In genomic region chr5:7850241-7850532, GRCh38 we compare ENCODE assay signal across 10 cellular contexts. TPM values are rescaled to one million over a fixed set of nuclear protein-coding genes. Genes with fewer than 3 reads are reported as not detected.
DNase-seq lines count a peak whose midpoint lies in the region; TF ChIP-seq lines count a peak whose summit lies in the region.
"Had no signal": no experiment of that assay in that cellular context is flagged by ENCODE, and none has a peak within 500 bp of the region (broad histone marks: within the 10 kb centered on the region; RNA-seq: fewer than 3 reads in every experiment).

No MANE protein-coding gene starts in this region.

- no peak overlapping the region for H3K27ac ChIP-seq in colonic mucosa
- no peak overlapping the region for H3K27ac ChIP-seq in mesenchymal stem cell (ENCODE audit: low read length, poor library complexity, severe bottlenecking)
- H3K27ac ChIP-seq in thyroid gland, result no peak overlapping the region
- H3K27ac ChIP-seq: GM23248 had no signal

- TF ChIP-seq CTCF in colonic mucosa (IDR thresholded peaks at IDR 0.05) (no peak), thyroid gland (IDR thresholded peaks at IDR 0.05) (no peak)

- H2BK15ac ChIP-seq in mesenchymal stem cell (ENCODE audit: low read depth, poor library complexity, severe bottlenecking), result no peak overlapping the region

- no peak overlapping the region for H2BK5ac ChIP-seq in mesenchymal stem cell (ENCODE audit: low read depth, low read length, poor library complexity, severe bottlenecking)

- peak overlapping the region; percentile 58 for H3K4me3 Mint-ChIP-seq in activated CD4-positive, alpha-beta T cell treated with anti-CD3 and anti-CD28 coated beads, Interleukin-2, amount 10 ng/mL, durations not matched to agents 7 days and 5 days

- no peak overlapping the region for H3K4ac ChIP-seq in mesenchymal stem cell (ENCODE audit: low read depth in 1 of 2, low read length in 2 of 2)

- peaks cover 20% of the 10 kb centered on the region for H3K4me1 Mint-ChIP-seq in activated CD4-positive, alpha-beta T cell treated with anti-CD3 and anti-CD28 coated beads, Interleukin-2, amount 10 ng/mL, durations not matched to agents 7 days and 5 days

- H3K23ac ChIP-seq in mesenchymal stem cell (ENCODE audit: low read length in 2 of 2), result no peak overlapping the region

- no peak for DNase-seq in activated CD4-positive, alpha-beta T cell treated with anti-CD3 and anti-CD28 coated beads, Interleukin-2, amount 10 ng/mL, durations not matched to agents 7 days and 5 days
- DNase-seq in activated CD4-positive, alpha-beta T cell treated with anti-CD3 and anti-CD28 coated beads, Interleukin-2, amount 50 U/mL, for 1 hour, result no peak
- DNase-seq in colonic mucosa (no peak), mesenchymal stem cell (no peak), thyroid gland (peak in 1 of 2 donors; percentile 29), NK-92 (lab: John Stamatoyannopoulos, UW; ENCODE audit: unreplicated experiment) (no peak), mucosa of gallbladder (ENCODE audit: low spot score) (no peak)
- DNase-seq in stimulated activated CD8-positive, alpha-beta memory T cell treated with anti-CD3 and anti-CD28 coated beads, Interleukin-4, amount 100 ng/mL, for 48 hours, result no peak
- DNase-seq: NCI-H1105 had no signal

- POLR2A ChIA-PET in activated CD4-positive, alpha-beta T cell treated with anti-CD3 and anti-CD28 coated beads, Interleukin-2, amount 10 ng/mL, durations not matched to agents 7 days and 5 days (lab: Charles Lee), result no interaction called here

- no peak overlapping the region for H3K27ac Mint-ChIP-seq in activated CD4-positive, alpha-beta T cell treated with anti-CD3 and anti-CD28 coated beads, Interleukin-2, amount 10 ng/mL, durations not matched to agents 7 days and 5 days

- no peak overlapping the region for H2BK120ac ChIP-seq in mesenchymal stem cell (ENCODE audit: low read depth, low read length)

- H3K36me3 Mint-ChIP-seq in activated CD4-positive, alpha-beta T cell treated with anti-CD3 and anti-CD28 coated beads, Interleukin-2, amount 10 ng/mL, durations not matched to agents 7 days and 5 days (ENCODE audit: low read depth), result no peaks in the 10 kb centered on the region

- H3K4me3 ChIP-seq in colonic mucosa, result peak overlapping the region; percentile 49
- H3K4me3 ChIP-seq in mesenchymal stem cell (ENCODE audit: insufficient read depth in 1 of 2, low read depth in 1 of 2, low read length in 2 of 2), result peak overlapping the region in 1 of 2 experiments; percentile 56
- peak overlapping the region in 2 of 3 donors; percentile 10 to 62 for H3K4me3 ChIP-seq in thyroid gland (replicated peaks in 1 of 3)

- no peak overlapping the region for H2AK5ac ChIP-seq in mesenchymal stem cell (ENCODE audit: low read length, severe bottlenecking)

- TF ChIP-seq POLR2A in thyroid gland (IDR thresholded peaks at IDR 0.05), result no peak

- H2AFZ ChIP-seq in mesenchymal stem cell (ENCODE audit: low read depth, low read length), result no peak overlapping the region

- CTCF ChIA-PET in activated CD4-positive, alpha-beta T cell treated with anti-CD3 and anti-CD28 coated beads, Interleukin-2, amount 10 ng/mL, durations not matched to agents 7 days and 5 days (lab: Charles Lee), result no interaction called here

- no peaks in the 10 kb centered on the region for H3K79me1 ChIP-seq in mesenchymal stem cell (replicated peaks; ENCODE audit: low read length, poor library complexity, severe bottlenecking)

- H3K9me3 ChIP-seq in colonic mucosa (no peaks in the 10 kb centered on the region), mesenchymal stem cell (ENCODE audit: control insufficient read depth, low read length) (no peaks in the 10 kb centered on the region), thyroid gland (no peaks in the 10 kb centered on the region)

- H3K14ac ChIP-seq in mesenchymal stem cell (ENCODE audit: low read length in 2 of 2), result no peak overlapping the region

- H3K18ac ChIP-seq in mesenchymal stem cell (ENCODE audit: low read depth in 1 of 2, low read length in 2 of 2), result no peak overlapping the region

- H4K8ac ChIP-seq in mesenchymal stem cell (ENCODE audit: low read length), result peak overlapping the region; percentile 5

- H2BK12ac ChIP-seq in mesenchymal stem cell (ENCODE audit: low read length in 2 of 2), result no peak overlapping the region

- WGBS in mesenchymal stem cell, result under 1% methylated on average over 15 of the region's 15 CpGs
- WGBS in thyroid gland, 2 donors, result 0% methylated on average over 2 to 15 of the region's 15 CpGs

- H3K9me3 Mint-ChIP-seq in activated CD4-positive, alpha-beta T cell treated with anti-CD3 and anti-CD28 coated beads, Interleukin-2, amount 10 ng/mL, durations not matched to agents 7 days and 5 days, result peaks cover 4% of the 10 kb centered on the region

- peaks cover 31% of the 10 kb centered on the region for H3K27me3 Mint-ChIP-seq in activated CD4-positive, alpha-beta T cell treated with anti-CD3 and anti-CD28 coated beads, Interleukin-2, amount 10 ng/mL, durations not matched to agents 7 days and 5 days

- H4K91ac ChIP-seq in mesenchymal stem cell (ENCODE audit: low read length), result no peak overlapping the region

- H3K9ac ChIP-seq in colonic mucosa (ENCODE audit: low read depth in 2 of 2, low read length in 2 of 2) (no peak overlapping the region), mesenchymal stem cell (ENCODE audit: low read length) (no peak overlapping the region)
- H3K9ac ChIP-seq: GM23248 had no signal

- H3K36me3 ChIP-seq in colonic mucosa (no peaks in the 10 kb centered on the region), mesenchymal stem cell (ENCODE audit: control insufficient read depth in 1 of 2, insufficient read depth in 2 of 2, low read depth in 1 of 2, low read length in 2 of 2) (no peaks in the 10 kb centered on the region), thyroid gland (no peaks in the 10 kb centered on the region)

- H3K27me3 ChIP-seq in colonic mucosa (peaks cover 18% of the 10 kb centered on the region), mesenchymal stem cell (ENCODE audit: control insufficient read depth in 1 of 2, insufficient read depth in 1 of 2, low read length in 2 of 2) (peaks cover 18 to 56% of the 10 kb centered on the region in 2 experiments), thyroid gland (no peaks in the 10 kb centered on the region)

- H3K4me1 ChIP-seq in colonic mucosa (peaks cover 4% of the 10 kb centered on the region), mesenchymal stem cell (ENCODE audit: control insufficient read depth, insufficient read depth, low read depth, low read length) (peaks cover 20% of the 10 kb centered on the region), thyroid gland (peaks cover 11 to 15% of the 10 kb centered on the region in 2 donors)

- peak overlapping the region; percentile 78 for H3K4me2 ChIP-seq in mesenchymal stem cell (ENCODE audit: low read length, poor library complexity, severe bottlenecking)

- intact Hi-C loops in colonic mucosa (cut with DNase I), result no loop called here
- intact Hi-C loops in thyroid gland (cut with DNase I), result no loop called here

RNA-seq across cellular contexts. Expression of gene CFAP90, which starts 0.7 kb away (rescaled TPM):
- total RNA-seq in activated CD4-positive, alpha-beta T cell treated with anti-CD3 and anti-CD28 coated beads, Interleukin-2, amount 10 ng/mL, durations not matched to agents 7 days and 5 days, result not detected
- total RNA-seq in colonic mucosa (not detected), thyroid gland (under 1 TPM in 3 of 4 donors, not detected in 1; 0.49 to 0.89 (median 0.81) TPM), mucosa of gallbladder (not detected)
- 0.35 TPM for polyA plus RNA-seq in mesenchymal stem cell (2013, experiment 1 of 2)
- 0.18 TPM for polyA plus RNA-seq in mesenchymal stem cell (2013, experiment 2 of 2)

RNA-seq across cellular contexts. Expression of gene FASTKD3, which starts 18.6 kb away (rescaled TPM):
- total RNA-seq in activated CD4-positive, alpha-beta T cell treated with anti-CD3 and anti-CD28 coated beads, Interleukin-2, amount 10 ng/mL, durations not matched to agents 7 days and 5 days, result 10 to 100 TPM; 11.4 to 14.7 TPM
- total RNA-seq in colonic mucosa (10 to 100 TPM; 11.4 to 12.2 TPM), thyroid gland (10 to 100 TPM in 3 of 4 donors, 1 to 10 TPM in 1; 8.7 to 16.0 (median 13.3) TPM), mucosa of gallbladder (5.5 TPM)
- 3.3 TPM for polyA plus RNA-seq in mesenchymal stem cell (2013, experiment 1 of 2)
- 3.7 TPM for polyA plus RNA-seq in mesenchymal stem cell (2013, experiment 2 of 2)

RNA-seq across cellular contexts. Expression of gene MTRR, which starts 18.8 kb away (rescaled TPM):
- total RNA-seq in activated CD4-positive, alpha-beta T cell treated with anti-CD3 and anti-CD28 coated beads, Interleukin-2, amount 10 ng/mL, durations not matched to agents 7 days and 5 days, result 10 to 100 TPM; 53.5 to 56.5 TPM
- total RNA-seq in colonic mucosa (10 to 100 TPM; 29.8 to 45.1 TPM), thyroid gland (100 to 1,000 TPM in 1 of 4 donors, 10 to 100 TPM in 3; 39.8 to 138 (median 49.3) TPM), mucosa of gallbladder (42.9 TPM)
- 21.6 TPM for polyA plus RNA-seq in mesenchymal stem cell (2013, experiment 1 of 2)
- 23.1 TPM for polyA plus RNA-seq in mesenchymal stem cell (2013, experiment 2 of 2)
